ENCODE assay signal across 8 cellular contexts in genomic region chr3:171704002-171704401, GRCh38.
DNase-seq lines count a peak whose midpoint lies in the region; ATAC-seq, FAIRE-seq and TF ChIP-seq lines count a peak whose summit lies in the region.

No MANE protein-coding gene starts in this region.

- H3K4me3 ChIP-seq in A549 (no peak overlapping the region), kidney (ENCODE audit: low read length in 2 of 2) (no peak overlapping the region)
- H3K4me3 ChIP-seq in effector memory CD4-positive, alpha-beta T cell (ENCODE audit: insufficient read depth, low read depth, low read length, poor library complexity, severe bottlenecking) = no peak overlapping the region

- no peaks in the 10 kb centered on the region for H3K4me1 Mint-ChIP-seq in activated T-helper 17 cell treated with anti-CD3 and anti-CD28 coated beads, Interleukin-2, amount 50 U/mL, for 72 hours

- no peaks in the 10 kb centered on the region for H3K27me3 Mint-ChIP-seq in activated T-helper 17 cell treated with anti-CD3 and anti-CD28 coated beads, Interleukin-2, amount 50 U/mL, for 72 hours

- FAIRE-seq in A549 (lab: Jason Lieb, UNC) (no peak), kidney (lab: Jason Lieb, UNC) (no peak)

- WGBS in A549 (ENCODE audit: missing lambda C conversion rate) = 15% methylated on average over 2 of the region's 2 CpGs

- no peaks in the 10 kb centered on the region for H3K36me3 ChIP-seq in kidney (ENCODE audit: control insufficient read depth in 1 of 2, insufficient read depth in 2 of 2, low read length in 2 of 2)
- H3K36me3 ChIP-seq in effector memory CD4-positive, alpha-beta T cell (ENCODE audit: control insufficient read depth, insufficient read depth, low read length) = no peaks in the 10 kb centered on the region

- CTCF ChIA-PET in A549 (lab: Yijun Ruan, JAX) = interaction anchor here (0.6 to 1.8 kb wide), 3 partner anchors 19 to 420 kb away, joined by 3 to 7 read pairs (median 3); no protein-coding TSS in a partner anchor

- H3K36me3 Mint-ChIP-seq in activated T-helper 17 cell treated with anti-CD3 and anti-CD28 coated beads, Interleukin-2, amount 50 U/mL, for 72 hours (ENCODE audit: low read depth) = no peaks in the 10 kb centered on the region

- no peak for TF ChIP-seq POLR2A in A549 (IDR thresholded peaks at IDR 0.05; ENCODE audit: low read length)

- H3K4me2 ChIP-seq in A549 = no peak overlapping the region

- intact Hi-C loops in kidney (cut with DNase I) = no loop called here

- POLR2A ChIA-PET in A549 (lab: Yijun Ruan, JAX) = no interaction called here

- H3K9me3 ChIP-seq in A549 = peaks cover 11% of the 10 kb centered on the region; the same call in 2 of the 3 replicates
- no peaks in the 10 kb centered on the region for H3K9me3 ChIP-seq in kidney (ENCODE audit: control insufficient read depth in 1 of 2, low read length in 2 of 2)
- peaks cover 5% of the 10 kb centered on the region for H3K9me3 ChIP-seq in effector memory CD4-positive, alpha-beta T cell (ENCODE audit: control insufficient read depth, low read length)

- peak in 1 of 2 experiments; percentile 51; a peak in 3 of 5 replicates for TF ChIP-seq RAD21 in A549 (conservative IDR thresholded peaks at IDR 0.05 in 1 of 2, IDR thresholded peaks at IDR 0.05 in 1 of 2)

- ATAC-seq in A549 (peak in 1 of 2 experiments; percentile 80; a peak in 3 of 6 replicates), HG02571 (IDR thresholded peaks at IDR 0.05; ENCODE audit: unreplicated experiment) (no peak), GM18909 (IDR thresholded peaks at IDR 0.05; ENCODE audit: poor library complexity, unreplicated experiment) (no peak)
- peak; percentile 48 for ATAC-seq in activated T-helper 17 cell treated with anti-CD3 and anti-CD28 coated beads, Interleukin-2, amount 50 U/mL, for 72 hours (replicated peaks)

- TF ChIP-seq CTCF in A549 (IDR thresholded peaks at IDR 0.05) = peak; percentile 27; the same call in 2 of the 3 replicates
- peak; percentile 46 for TF ChIP-seq CTCF in kidney (IDR thresholded peaks at IDR 0.05; ENCODE audit: borderline replicate concordance, extremely low read depth, insufficient read depth)

- no peaks in the 10 kb centered on the region for H3K4me1 ChIP-seq in A549
- no peaks in the 10 kb centered on the region for H3K4me1 ChIP-seq in kidney (ENCODE audit: control insufficient read depth in 1 of 2, insufficient read depth in 1 of 2, low read depth in 1 of 2, low read length in 2 of 2)
- H3K4me1 ChIP-seq in effector memory CD4-positive, alpha-beta T cell (ENCODE audit: control insufficient read depth, insufficient read depth, low read length, poor library complexity, severe bottlenecking) = no peaks in the 10 kb centered on the region

- H3K9me3 Mint-ChIP-seq in activated T-helper 17 cell treated with anti-CD3 and anti-CD28 coated beads, Interleukin-2, amount 50 U/mL, for 72 hours = no peaks in the 10 kb centered on the region

- DNase-seq in A549 (ENCODE audit: low read depth in 1 of 2, low spot score in 1 of 2) (peak; percentile 6 to 29), GM03348 (ENCODE audit: low spot score) (peak; percentile 45), NCI-H1048 (lab: John Stamatoyannopoulos, UW) (peak; percentile 17), kidney (no peak)
- DNase-seq in effector memory CD4-positive, alpha-beta T cell = no peak

- no peak overlapping the region for H3K27ac ChIP-seq in A549
- no peak overlapping the region for H3K27ac ChIP-seq in kidney (ENCODE audit: low read depth in 2 of 2, low read length in 2 of 2)
- H3K27ac ChIP-seq in effector memory CD4-positive, alpha-beta T cell (ENCODE audit: insufficient read depth, low read length, poor library complexity, severe bottlenecking) = no peak overlapping the region

- no peak overlapping the region for H3K27ac Mint-ChIP-seq in activated T-helper 17 cell treated with anti-CD3 and anti-CD28 coated beads, Interleukin-2, amount 50 U/mL, for 72 hours

- H3K4me3 Mint-ChIP-seq in activated T-helper 17 cell treated with anti-CD3 and anti-CD28 coated beads, Interleukin-2, amount 50 U/mL, for 72 hours = no peak overlapping the region

- no peak for TF ChIP-seq EP300 in A549 (IDR thresholded peaks at IDR 0.05)

- no peak overlapping the region for H3K9ac ChIP-seq in kidney (ENCODE audit: low read length in 2 of 2)

- no peaks in the 10 kb centered on the region for H3K27me3 ChIP-seq in effector memory CD4-positive, alpha-beta T cell (replicated peaks; ENCODE audit: control insufficient read depth, insufficient read depth, low read length, poor library complexity, severe bottlenecking)

TF ChIP-seq in A549, 52 proteins besides CTCF, POLR2A, EP300 and RAD21:
- TF ChIP-seq KDM1A (IDR thresholded peaks at IDR 0.05; ENCODE audit: low read depth) (no peak), USF2 (IDR thresholded peaks at IDR 0.05) (no peak), SMC3 (IDR thresholded peaks at IDR 0.05) (0 out of 3 replicates have a peak, but pooled peaks have one; percentile 21)

Comparison
In these comparisons a context has a peak if more than half of its experiments do, and no peak if none do; other contexts are left out.
1. DNase-seq: peak in A549 (2 of 2), GM03348 (single experiment) and NCI-H1048 (single experiment); none in kidney (single experiment) and effector memory CD4-positive, alpha-beta T cell (0 of 3).